In genomic region chr7:46363688-46364087, GRCh38 we compare ENCODE assay signal across 1 cellular context.
TF ChIP-seq lines count a peak whose summit lies in the region.

No MANE protein-coding gene starts in this region.

TF ChIP-seq in HepG2, 621 proteins besides CTCF, POLR2A, EP300 and RAD21 (continued from another document):
- TF ChIP-seq HNF1B (CRISPR knock-in tag; IDR thresholded peaks at IDR 0.05): no peak
- no peak for TF ChIP-seq DZIP1 (CRISPR knock-in tag; IDR thresholded peaks at IDR 0.05)
- no peak for TF ChIP-seq FOXA1 (IDR thresholded peaks at IDR 0.05)
- peak; percentile 42; the same call in 1 of the 2 replicates for TF ChIP-seq FOXA1 (CRISPR knock-in tag; IDR thresholded peaks at IDR 0.05)
- TF ChIP-seq HOXA7 (CRISPR knock-in tag; IDR thresholded peaks at IDR 0.05): no peak
- TF ChIP-seq TEAD2 (CRISPR knock-in tag; IDR thresholded peaks at IDR 0.05): no peak
- no peak for TF ChIP-seq TBX2 (CRISPR knock-in tag; IDR thresholded peaks at IDR 0.05; ENCODE audit: borderline replicate concordance)
- no peak for TF ChIP-seq ZBTB40 (IDR thresholded peaks at IDR 0.05)
- TF ChIP-seq ZBTB40 (CRISPR knock-in tag; IDR thresholded peaks at IDR 0.05): no peak
- no peak for TF ChIP-seq ETV6 (CRISPR knock-in tag; conservative IDR thresholded peaks at IDR 0.05)
- 0 out of 2 replicates have a peak, but pooled peaks have one; percentile 32 for TF ChIP-seq HNF4A (CRISPR knock-in tag; IDR thresholded peaks at IDR 0.05)
